Comparison of ENCODE assay signal across 8 cellular contexts in genomic region chr5:891117-891836, GRCh38. TPM values are rescaled to one million over a fixed set of nuclear protein-coding genes. Genes with fewer than 3 reads are reported as not detected.
A peak's percentile ranks its signal among the peaks of the same experiment; 100 is the strongest.
DNase-seq lines count a peak whose midpoint lies in the region; ATAC-seq, FAIRE-seq and TF ChIP-seq lines count a peak whose summit lies in the region.

No MANE protein-coding gene starts in this region.

- H3K27me3 Mint-ChIP-seq in naive B cell, result no peaks in the 10 kb centered on the region

- peaks cover 7 to 20% of the 10 kb centered on the region in 2 donors for H3K36me3 Mint-ChIP-seq in naive B cell

- peak; percentile 83 for DNase-seq in D721Med (ENCODE audit: insufficient read length, low spot score)
- peak; percentile 91 for DNase-seq in NCI-H2227 (lab: John Stamatoyannopoulos, UW; ENCODE audit: unreplicated experiment)
- DNase-seq in cerebellar cortex (ENCODE audit: low spot score), result peak; percentile 73
- DNase-seq in naive B cell, result no peak
- no peak for DNase-seq in activated CD4-positive, CD25-positive, alpha-beta regulatory T cell treated with anti-CD3 and anti-CD28 coated beads, Interleukin-2, amount 50 U/mL, for 72 hours
- no peak for DNase-seq in DMS 273 treated with DMSO at 0.1 percent for 48 hours (lab: John Stamatoyannopoulos, UW)
- DNase-seq in activated CD4-positive, alpha-beta T cell treated with anti-CD3 and anti-CD28 coated beads, Interleukin-2, amount 50 U/mL, for 4 hours, result no peak

- no peak for ATAC-seq in naive B cell (ENCODE audit: low read depth in 2 of 2)
- no peak for ATAC-seq in GM18519 (IDR thresholded peaks at IDR 0.05; ENCODE audit: low FRiP score, unreplicated experiment)

- H3K27ac Mint-ChIP-seq in naive B cell, result peak overlapping the region; percentile 14 to 96 (median 74)

- H3K9me3 Mint-ChIP-seq in naive B cell, result no peaks in the 10 kb centered on the region

- no peak for TF ChIP-seq CTCF in D721Med (IDR thresholded peaks at IDR 0.05; ENCODE audit: insufficient read depth, missing control alignments)

- peaks cover 10 to 16% (median 14%) of the 10 kb centered on the region in 3 donors for H3K4me1 Mint-ChIP-seq in naive B cell

- peak overlapping the region; percentile 80 to 94 (median 88) for H3K4me3 Mint-ChIP-seq in naive B cell

- FAIRE-seq in D721Med (lab: Jason Lieb, UNC), result no peak

RNA-seq across cellular contexts. Expression of gene BRD9, which starts 1.3 kb away (rescaled TPM):
- polyA plus RNA-seq in naive B cell (ENCODE audit: low read depth in 6 of 6), result 10 to 100 TPM in 4 of 6 donors, 1 to 10 TPM in 2; 5.6 to 16.2 (median 12.5) TPM

RNA-seq across cellular contexts. Expression of gene TRIP13, which starts 1.4 kb away (rescaled TPM):
- 1 to 10 TPM in 5 of 6 donors, not detected in 1; 1.2 to 3.1 (median 1.8) TPM for polyA plus RNA-seq in naive B cell (ENCODE audit: low read depth in 6 of 6)

RNA-seq across cellular contexts. Expression of gene ZDHHC11, which starts 40.5 kb away (rescaled TPM):
- polyA plus RNA-seq in naive B cell (ENCODE audit: low read depth in 6 of 6), result not detected

Comparison
In these comparisons a context has a peak if more than half of its experiments do, and no peak if none do; other contexts are left out.
1. DNase-seq: peak in D721Med (single experiment), NCI-H2227 (single experiment) and cerebellar cortex (single experiment); none in naive B cell (single experiment), activated CD4-positive, CD25-positive, alpha-beta regulatory T cell treated with anti-CD3 and anti-CD28 coated beads, Interleukin-2, amount 50 U/mL, for 72 hours (single experiment), DMS 273 treated with DMSO at 0.1 percent for 48 hours (single experiment) and activated CD4-positive, alpha-beta T cell treated with anti-CD3 and anti-CD28 coated beads, Interleukin-2, amount 50 U/mL, for 4 hours (0 of 2).